8 cellular contexts compared by ENCODE assay signal in genomic region chr14:87869619-87870583, GRCh38.
DNase-seq lines count a peak whose midpoint lies in the region; ATAC-seq and TF ChIP-seq lines count a peak whose summit lies in the region.

No MANE protein-coding gene starts in this region.

- 66 to 78% methylated on average over 4 of the region's 4 CpGs for WGBS in sigmoid colon, 2 donors

- H3K36me3 ChIP-seq in left lung (no peaks in the 10 kb centered on the region), sigmoid colon (no peaks in the 10 kb centered on the region)

- TF ChIP-seq CTCF in left lung (IDR thresholded peaks at IDR 0.05) (no peak), sigmoid colon (IDR thresholded peaks at IDR 0.05) (no peak), WTC11 (IDR thresholded peaks at IDR 0.05) (no peak)

- ATAC-seq in GM18508 (IDR thresholded peaks at IDR 0.05; ENCODE audit: insufficient read depth, unreplicated experiment) (peak; percentile 67), HG02678 (IDR thresholded peaks at IDR 0.05; ENCODE audit: unreplicated experiment) (peak; percentile 72), left lung (peak; percentile 41), WTC11 (no peak)
- no peak for ATAC-seq in stimulated activated memory B cell treated with anti-CD40 and anti-IgM and Interleukin-4, amounts not matched to agents 10 μg/mL and 1 μg/mL and 100 μg/mL, for 72 hours

- H3K36me3 Mint-ChIP-seq in stimulated activated memory B cell treated with anti-CD40 and anti-IgM and Interleukin-4, amounts not matched to agents 10 μg/mL and 1 μg/mL and 100 μg/mL, for 72 hours: no peaks in the 10 kb centered on the region
- H3K36me3 Mint-ChIP-seq in WTC11: no peaks in the 10 kb centered on the region

- H3K27ac ChIP-seq in left lung: no peak overlapping the region
- H3K27ac ChIP-seq in sigmoid colon: no peak overlapping the region

- H3K27me3 ChIP-seq in left lung (no peaks in the 10 kb centered on the region), sigmoid colon (no peaks in the 10 kb centered on the region)

- peaks cover 3% of the 10 kb centered on the region for H3K9me3 Mint-ChIP-seq in stimulated activated memory B cell treated with anti-CD40 and anti-IgM and Interleukin-4, amounts not matched to agents 10 μg/mL and 1 μg/mL and 100 μg/mL, for 72 hours
- H3K9me3 Mint-ChIP-seq in WTC11: peaks cover 16% of the 10 kb centered on the region; the same call in 1 of the 2 replicates

- H3K4me1 ChIP-seq in left lung (no peaks in the 10 kb centered on the region), sigmoid colon (no peaks in the 10 kb centered on the region)

- H3K4me1 Mint-ChIP-seq in stimulated activated memory B cell treated with anti-CD40 and anti-IgM and Interleukin-4, amounts not matched to agents 10 μg/mL and 1 μg/mL and 100 μg/mL, for 72 hours: no peaks in the 10 kb centered on the region
- H3K4me1 Mint-ChIP-seq in WTC11: peaks cover 13% of the 10 kb centered on the region

- no peak overlapping the region for H3K4me3 Mint-ChIP-seq in stimulated activated memory B cell treated with anti-CD40 and anti-IgM and Interleukin-4, amounts not matched to agents 10 μg/mL and 1 μg/mL and 100 μg/mL, for 72 hours
- H3K4me3 Mint-ChIP-seq in WTC11: no peak overlapping the region

- intact Hi-C loops in left lung (cut with DNase I): no loop called here
- intact Hi-C loops in sigmoid colon (cut with DNase I): no loop called here

- CTCF ChIA-PET in WTC11 (lab: Charles Lee): no interaction called here

- TF ChIP-seq POLR2A in sigmoid colon (IDR thresholded peaks at IDR 0.05): no peak

- TF ChIP-seq EP300 in sigmoid colon (IDR thresholded peaks at IDR 0.05): no peak

- H3K27me3 Mint-ChIP-seq in stimulated activated memory B cell treated with anti-CD40 and anti-IgM and Interleukin-4, amounts not matched to agents 10 μg/mL and 1 μg/mL and 100 μg/mL, for 72 hours: peaks cover 15% of the 10 kb centered on the region
- H3K27me3 Mint-ChIP-seq in WTC11 (ENCODE audit: low read depth): no peaks in the 10 kb centered on the region

- H3K27ac Mint-ChIP-seq in stimulated activated memory B cell treated with anti-CD40 and anti-IgM and Interleukin-4, amounts not matched to agents 10 μg/mL and 1 μg/mL and 100 μg/mL, for 72 hours: no peak overlapping the region
- H3K27ac Mint-ChIP-seq in WTC11: no peak overlapping the region

- POLR2A ChIA-PET in WTC11 (lab: Charles Lee): no interaction called here

- H3K9me3 ChIP-seq in left lung: no peaks in the 10 kb centered on the region
- no peaks in the 10 kb centered on the region for H3K9me3 ChIP-seq in sigmoid colon

- DNase-seq in RKO (ENCODE audit: low spot score) (peak; percentile 47), left lung (no peak), sigmoid colon (no peak), mesenteric fat pad (ENCODE audit: low spot score) (no peak), WTC11 (ENCODE audit: low spot score) (no peak)

- H3K4me3 ChIP-seq in left lung (no peak overlapping the region), sigmoid colon (no peak overlapping the region)

TF ChIP-seq in WTC11, 78 proteins besides CTCF, POLR2A, EP300 and RAD21:
- TF ChIP-seq CREM (CRISPR knock-in tag; IDR thresholded peaks at IDR 0.05) (no peak), ZNF219 (CRISPR knock-in tag; IDR thresholded peaks at IDR 0.05; ENCODE audit: borderline replicate concordance) (no peak), SMAD3 (CRISPR knock-in tag; IDR thresholded peaks at IDR 0.05; ENCODE audit: borderline replicate concordance) (no peak), MAX (CRISPR knock-in tag; IDR thresholded peaks at IDR 0.05) (no peak), ZSCAN18 (CRISPR knock-in tag; IDR thresholded peaks at IDR 0.05) (no peak), MYBL2 (CRISPR knock-in tag; IDR thresholded peaks at IDR 0.05) (no peak), NR2C2 (CRISPR knock-in tag; IDR thresholded peaks at IDR 0.05) (no peak)
- TF ChIP-seq, protein P1, sequence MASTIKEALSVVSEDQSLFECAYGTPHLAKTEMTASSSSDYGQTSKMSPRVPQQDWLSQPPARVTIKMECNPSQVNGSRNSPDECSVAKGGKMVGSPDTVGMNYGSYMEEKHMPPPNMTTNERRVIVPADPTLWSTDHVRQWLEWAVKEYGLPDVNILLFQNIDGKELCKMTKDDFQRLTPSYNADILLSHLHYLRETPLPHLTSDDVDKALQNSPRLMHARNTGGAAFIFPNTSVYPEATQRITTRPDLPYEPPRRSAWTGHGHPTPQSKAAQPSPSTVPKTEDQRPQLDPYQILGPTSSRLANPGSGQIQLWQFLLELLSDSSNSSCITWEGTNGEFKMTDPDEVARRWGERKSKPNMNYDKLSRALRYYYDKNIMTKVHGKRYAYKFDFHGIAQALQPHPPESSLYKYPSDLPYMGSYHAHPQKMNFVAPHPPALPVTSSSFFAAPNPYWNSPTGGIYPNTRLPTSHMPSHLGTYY (CRISPR knock-in tag; IDR thresholded peaks at IDR 0.05): no peak
- TF ChIP-seq, protein P2, sequence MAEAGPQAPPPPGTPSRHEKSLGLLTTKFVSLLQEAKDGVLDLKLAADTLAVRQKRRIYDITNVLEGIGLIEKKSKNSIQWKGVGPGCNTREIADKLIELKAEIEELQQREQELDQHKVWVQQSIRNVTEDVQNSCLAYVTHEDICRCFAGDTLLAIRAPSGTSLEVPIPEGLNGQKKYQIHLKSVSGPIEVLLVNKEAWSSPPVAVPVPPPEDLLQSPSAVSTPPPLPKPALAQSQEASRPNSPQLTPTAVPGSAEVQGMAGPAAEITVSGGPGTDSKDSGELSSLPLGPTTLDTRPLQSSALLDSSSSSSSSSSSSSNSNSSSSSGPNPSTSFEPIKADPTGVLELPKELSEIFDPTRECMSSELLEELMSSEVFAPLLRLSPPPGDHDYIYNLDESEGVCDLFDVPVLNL (CRISPR knock-in tag; IDR thresholded peaks at IDR 0.05; ENCODE audit: borderline replicate concordance, low read depth): no peak
- TF ChIP-seq, protein P3, sequence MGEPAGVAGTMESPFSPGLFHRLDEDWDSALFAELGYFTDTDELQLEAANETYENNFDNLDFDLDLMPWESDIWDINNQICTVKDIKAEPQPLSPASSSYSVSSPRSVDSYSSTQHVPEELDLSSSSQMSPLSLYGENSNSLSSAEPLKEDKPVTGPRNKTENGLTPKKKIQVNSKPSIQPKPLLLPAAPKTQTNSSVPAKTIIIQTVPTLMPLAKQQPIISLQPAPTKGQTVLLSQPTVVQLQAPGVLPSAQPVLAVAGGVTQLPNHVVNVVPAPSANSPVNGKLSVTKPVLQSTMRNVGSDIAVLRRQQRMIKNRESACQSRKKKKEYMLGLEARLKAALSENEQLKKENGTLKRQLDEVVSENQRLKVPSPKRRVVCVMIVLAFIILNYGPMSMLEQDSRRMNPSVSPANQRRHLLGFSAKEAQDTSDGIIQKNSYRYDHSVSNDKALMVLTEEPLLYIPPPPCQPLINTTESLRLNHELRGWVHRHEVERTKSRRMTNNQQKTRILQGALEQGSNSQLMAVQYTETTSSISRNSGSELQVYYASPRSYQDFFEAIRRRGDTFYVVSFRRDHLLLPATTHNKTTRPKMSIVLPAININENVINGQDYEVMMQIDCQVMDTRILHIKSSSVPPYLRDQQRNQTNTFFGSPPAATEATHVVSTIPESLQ (CRISPR knock-in tag; IDR thresholded peaks at IDR 0.05): no peak
- TF ChIP-seq, protein P4, sequence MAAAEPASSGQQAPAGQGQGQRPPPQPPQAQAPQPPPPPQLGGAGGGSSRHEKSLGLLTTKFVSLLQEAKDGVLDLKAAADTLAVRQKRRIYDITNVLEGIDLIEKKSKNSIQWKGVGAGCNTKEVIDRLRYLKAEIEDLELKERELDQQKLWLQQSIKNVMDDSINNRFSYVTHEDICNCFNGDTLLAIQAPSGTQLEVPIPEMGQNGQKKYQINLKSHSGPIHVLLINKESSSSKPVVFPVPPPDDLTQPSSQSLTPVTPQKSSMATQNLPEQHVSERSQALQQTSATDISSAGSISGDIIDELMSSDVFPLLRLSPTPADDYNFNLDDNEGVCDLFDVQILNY (CRISPR knock-in tag; IDR thresholded peaks at IDR 0.05): no peak
- TF ChIP-seq, protein P5, sequence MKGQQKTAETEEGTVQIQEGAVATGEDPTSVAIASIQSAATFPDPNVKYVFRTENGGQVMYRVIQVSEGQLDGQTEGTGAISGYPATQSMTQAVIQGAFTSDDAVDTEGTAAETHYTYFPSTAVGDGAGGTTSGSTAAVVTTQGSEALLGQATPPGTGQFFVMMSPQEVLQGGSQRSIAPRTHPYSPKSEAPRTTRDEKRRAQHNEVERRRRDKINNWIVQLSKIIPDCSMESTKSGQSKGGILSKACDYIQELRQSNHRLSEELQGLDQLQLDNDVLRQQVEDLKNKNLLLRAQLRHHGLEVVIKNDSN (CRISPR knock-in tag; IDR thresholded peaks at IDR 0.05): no peak

Comparison
In these comparisons a context has a peak if more than half of its experiments do, and no peak if none do; other contexts are left out.
1. ATAC-seq: peak in GM18508 (single experiment), HG02678 (single experiment) and left lung (single experiment); none in stimulated activated memory B cell treated with anti-CD40 and anti-IgM and Interleukin-4, amounts not matched to agents 10 μg/mL and 1 μg/mL and 100 μg/mL, for 72 hours (single experiment) and WTC11 (single experiment).